In genomic region chr9:14156046-14156445, GRCh38 we compare ENCODE assay signal across 10 cellular contexts.
DNase-seq lines count a peak whose midpoint lies in the region; ATAC-seq, FAIRE-seq and TF ChIP-seq lines count a peak whose summit lies in the region.
"Had no signal": no experiment of that assay in that cellular context is flagged by ENCODE, and none has a peak within 500 bp of the region (broad histone marks: within the 10 kb centered on the region; RNA-seq: fewer than 3 reads in every experiment).

No MANE protein-coding gene starts in this region.

- no peak overlapping the region for H3K27ac Mint-ChIP-seq in Caco-2 (ENCODE audit: unreplicated experiment)

- H4K20me1 ChIP-seq in KMS-11 (ENCODE audit: insufficient read depth) (peaks cover 3% of the 10 kb centered on the region; the same call in 1 of the 2 replicates), hepatocyte (ENCODE audit: insufficient read depth, poor library complexity, severe bottlenecking) (no peaks in the 10 kb centered on the region)

- no peaks in the 10 kb centered on the region for H3K9me2 ChIP-seq in hepatocyte (replicated peaks; ENCODE audit: insufficient read depth)

- ATAC-seq in GM19463 (IDR thresholded peaks at IDR 0.05; ENCODE audit: unreplicated experiment), result peak; percentile 90
- ATAC-seq in HG02943 (IDR thresholded peaks at IDR 0.05; ENCODE audit: low read depth, unreplicated experiment), result peak; percentile 99

- H3K9me3 Mint-ChIP-seq in Caco-2 (ENCODE audit: unreplicated experiment), result no peaks in the 10 kb centered on the region

- H3K4me3 ChIP-seq in KMS-11 (IDR thresholded peaks at IDR 0.05; ENCODE audit: insufficient read depth, low read depth, low read length) (no peak overlapping the region), hepatocyte (no peak overlapping the region), Caco-2 (ENCODE audit: low read depth, low read length) (no peak overlapping the region)

- TF ChIP-seq CTCF in KMS-11 (conservative IDR thresholded peaks at IDR 0.05; ENCODE audit: low read depth, low read length) (no peak), hepatocyte (IDR thresholded peaks at IDR 0.05; ENCODE audit: poor library complexity) (no peak), Caco-2 (IDR thresholded peaks at IDR 0.05; ENCODE audit: insufficient read depth in 1 of 2, low read depth in 1 of 2, low read length in 1 of 2, severe bottlenecking in 1 of 2, unreplicated experiment in 1 of 2) (no peak)

- H3K27me3 ChIP-seq in KMS-11 (ENCODE audit: insufficient read depth, low read depth) (peaks cover 52% of the 10 kb centered on the region), hepatocyte (no peaks in the 10 kb centered on the region), Caco-2 (replicated peaks; ENCODE audit: control insufficient read depth, insufficient read depth, low read length) (no peaks in the 10 kb centered on the region)

- H3K27me3 Mint-ChIP-seq in Caco-2 (ENCODE audit: insufficient read depth, unreplicated experiment), result peaks cover 3% of the 10 kb centered on the region
- H3K27me3 Mint-ChIP-seq: CD8-positive, alpha-beta memory T cell had no signal

- H3K4me1 ChIP-seq in KMS-11 (ENCODE audit: low read depth, poor library complexity, severe bottlenecking), result peaks cover 17% of the 10 kb centered on the region
- no peaks in the 10 kb centered on the region for H3K4me1 ChIP-seq in hepatocyte (ENCODE audit: insufficient read depth)
- no peaks in the 10 kb centered on the region for H3K4me1 ChIP-seq in Caco-2

- 83% methylated on average over 6 of the region's 6 CpGs for WGBS in hepatocyte (ENCODE audit: low lambda C conversion rate, missing lambda C conversion rate)

- H3K4me3 Mint-ChIP-seq in Caco-2 (ENCODE audit: unreplicated experiment), result no peak overlapping the region

- POLR2A ChIA-PET in Caco-2 (lab: Charles Lee), result no interaction called here

- H3K27ac ChIP-seq in KMS-11 (no peak overlapping the region), hepatocyte (no peak overlapping the region)

- no peak overlapping the region for H2AFZ ChIP-seq in KMS-11 (ENCODE audit: low read depth)
- no peak overlapping the region for H2AFZ ChIP-seq in hepatocyte

- intact Hi-C loops in Caco-2 (cut with micrococcal nuclease; ENCODE audit: unreplicated experiment), result no loop called here

- no peaks in the 10 kb centered on the region for H3K36me3 ChIP-seq in KMS-11 (ENCODE audit: insufficient read depth)
- no peaks in the 10 kb centered on the region for H3K36me3 ChIP-seq in hepatocyte (replicated peaks; ENCODE audit: insufficient read depth, low read depth)
- H3K36me3 ChIP-seq in Caco-2 (ENCODE audit: control insufficient read depth, insufficient read depth, low read length), result no peaks in the 10 kb centered on the region

- no peaks in the 10 kb centered on the region for H3K79me2 ChIP-seq in KMS-11 (ENCODE audit: insufficient read depth, low read depth)
- peaks cover 5% of the 10 kb centered on the region for H3K79me2 ChIP-seq in hepatocyte

- peak; percentile 89 for FAIRE-seq in GM18507 (lab: Jason Lieb, UNC)

- H3K36me3 Mint-ChIP-seq in Caco-2 (ENCODE audit: insufficient read depth, unreplicated experiment), result no peaks in the 10 kb centered on the region
- H3K36me3 Mint-ChIP-seq: CD8-positive, alpha-beta memory T cell had no signal

- CTCF ChIA-PET in Caco-2 (lab: Charles Lee), result no interaction called here

- no peak overlapping the region for H3K9ac ChIP-seq in KMS-11

- H3K4me2 ChIP-seq in KMS-11 (peak overlapping the region; percentile 26; the same call in 1 of the 2 replicates), hepatocyte (no peak overlapping the region)

- no TSS peak for BruUV-seq in Caco-2 (replicated peaks; lab: Mats Ljungman, UMichigan)

- H3K9me3 ChIP-seq in hepatocyte (ENCODE audit: low read depth), result no peaks in the 10 kb centered on the region
- H3K9me3 ChIP-seq in Caco-2, result no peaks in the 10 kb centered on the region

- DNase-seq in GM18507 (ENCODE audit: extremely low spot score, insufficient read length, low read depth) (peak; percentile 14), hepatocyte (ENCODE audit: low spot score) (no peak), Caco-2 (no peak), ecto neural progenitor cell (ENCODE audit: low spot score) (no peak), NCI-H2196 treated with DMSO at 0.1 percent for 48 hours (lab: John Stamatoyannopoulos, UW; ENCODE audit: unreplicated experiment) (no peak)
- DNase-seq: activated effector memory CD4-positive, alpha-beta T cell treated with anti-CD3 and anti-CD28 coated beads, Interleukin-2, amount 50 U/mL, for 16 hours; CD8-positive, alpha-beta memory T cell had no signal

- no peaks in the 10 kb centered on the region for H3K4me1 Mint-ChIP-seq in Caco-2 (ENCODE audit: low read depth, unreplicated experiment)
